12 cellular contexts compared by ENCODE assay signal in genomic region chr1:24189528-24189927, GRCh38. TPM values are rescaled to one million over a fixed set of nuclear protein-coding genes. Genes with fewer than 3 reads are reported as not detected.
DNase-seq lines count a peak whose midpoint lies in the region; ATAC-seq and TF ChIP-seq lines count a peak whose summit lies in the region.
"Had no signal": no experiment of that assay in that cellular context is flagged by ENCODE, and none has a peak within 500 bp of the region (broad histone marks: within the 10 kb centered on the region; RNA-seq: fewer than 3 reads in every experiment).

No MANE protein-coding gene starts in this region.

- H3K4me3 ChIP-seq in heart left ventricle = no peak overlapping the region
- H3K4me3 ChIP-seq: sigmoid colon had no signal

- ATAC-seq in HG02943 (IDR thresholded peaks at IDR 0.05; ENCODE audit: low read depth, unreplicated experiment) = peak; percentile 40
- peak; percentile 18 for ATAC-seq in activated B cell treated with CpG ODN at 0.5 μM for 24 hours (ENCODE audit: low read depth)
- no peak for ATAC-seq in HG03521 (IDR thresholded peaks at IDR 0.05; ENCODE audit: unreplicated experiment)
- no peak for ATAC-seq in heart left ventricle
- ATAC-seq in HG03139 (IDR thresholded peaks at IDR 0.05; ENCODE audit: unreplicated experiment) = no peak

- H3K9me3 Mint-ChIP-seq in activated B cell treated with CpG ODN at 0.5 μM for 24 hours (no peaks in the 10 kb centered on the region), nephron (no peaks in the 10 kb centered on the region)

- H3K27me3 Mint-ChIP-seq in activated B cell treated with CpG ODN at 0.5 μM for 24 hours = no peaks in the 10 kb centered on the region
- H3K27me3 Mint-ChIP-seq in nephron (ENCODE audit: low read depth) = peaks cover 60% of the 10 kb centered on the region

- H3K4me1 Mint-ChIP-seq in activated B cell treated with CpG ODN at 0.5 μM for 24 hours (peaks cover 84% of the 10 kb centered on the region), nephron (peaks cover 42% of the 10 kb centered on the region)

- no peaks in the 10 kb centered on the region for H3K36me3 ChIP-seq in heart left ventricle
- H3K36me3 ChIP-seq: sigmoid colon had no signal

- POLR2A ChIA-PET in activated B cell treated with CpG ODN at 0.5 μM for 24 hours (lab: Charles Lee) = interaction anchor here (0.5 to 8.7 kb wide), 26 partner anchors 10 to 1043 kb away, joined by 3 to 96 read pairs (median 6); partner anchors contain the start of genes CLIC4, CNR2, HNRNPR and RCAN3

- intact Hi-C loops in activated B cell treated with CpG ODN at 0.5 μM for 24 hours (cut with micrococcal nuclease) = loop anchor here (2.0 to 5.0 kb wide), 2 partner anchors 133 to 843 kb away; no protein-coding TSS in a partner anchor
- intact Hi-C loops in heart left ventricle (cut with DNase I) = loop anchor here in 1 of 10 donors (5.0 kb wide), 1 partner anchor 117 kb away; no protein-coding TSS in a partner anchor

- peaks cover 0 to 28% (median 5%) of the 10 kb centered on the region in 9 donors for H3K27me3 ChIP-seq in heart left ventricle

- H3K4me3 Mint-ChIP-seq in activated B cell treated with CpG ODN at 0.5 μM for 24 hours (peak overlapping the region; percentile 79), nephron (peak overlapping the region; percentile 25 to 53 (median 46))

- TF ChIP-seq POLR2A in heart left ventricle (IDR thresholded peaks at IDR 0.05) = no peak

- peaks cover 5% of the 10 kb centered on the region for H3K36me3 Mint-ChIP-seq in activated B cell treated with CpG ODN at 0.5 μM for 24 hours (ENCODE audit: low read depth)
- no peaks in the 10 kb centered on the region for H3K36me3 Mint-ChIP-seq in nephron (ENCODE audit: low read depth)

- H3K4me1 ChIP-seq in heart left ventricle = peaks cover 0 to 45% (median 8%) of the 10 kb centered on the region in 12 donors

- no peak for TF ChIP-seq CTCF in GM10266 (IDR thresholded peaks at IDR 0.05; ENCODE audit: control insufficient read depth, insufficient read depth, low read depth, missing control alignments)
- TF ChIP-seq CTCF in activated B cell treated with CpG ODN at 0.5 μM for 24 hours (IDR thresholded peaks at IDR 0.05) = no peak
- TF ChIP-seq CTCF in nephron (IDR thresholded peaks at IDR 0.05; ENCODE audit: unreplicated experiment in 3 of 3) = no peak
- TF ChIP-seq CTCF in heart left ventricle (IDR thresholded peaks at IDR 0.05) = no peak

- peak overlapping the region in 1 of 12 donors; percentile 67 for H3K27ac ChIP-seq in heart left ventricle
- H3K27ac ChIP-seq: sigmoid colon had no signal

- CTCF ChIA-PET in activated B cell treated with CpG ODN at 0.5 μM for 24 hours (lab: Charles Lee) = interaction anchor here (0.9 to 7.2 kb wide), 7 partner anchors 10 to 453 kb away, joined by 3 to 57 read pairs (median 17); no protein-coding TSS in a partner anchor

- 84 to 89% (median 86%) methylated on average over 7 of the region's 7 CpGs for WGBS in heart left ventricle, 4 donors

- peak; percentile 55 for DNase-seq in GM10266 (ENCODE audit: extremely low spot score)
- peak; percentile 50 for DNase-seq in activated B cell treated with CpG ODN at 0.5 μM for 24 hours
- no peak for DNase-seq in heart left ventricle
- DNase-seq in cortex of kidney (lab: John Stamatoyannopoulos, UW) = no peak
- DNase-seq: NCI-H2171 treated with DMSO at 0.1 percent for 48 hours, sigmoid colon, T1000 had no signal

- no peaks in the 10 kb centered on the region for H3K9me3 ChIP-seq in heart left ventricle
- H3K9me3 ChIP-seq: sigmoid colon had no signal

- peak overlapping the region; percentile 98 for H3K27ac Mint-ChIP-seq in activated B cell treated with CpG ODN at 0.5 μM for 24 hours
- H3K27ac Mint-ChIP-seq in nephron = peak overlapping the region in 1 of 3 experiments; percentile 28

RNA-seq across cellular contexts. Expression of gene IFNLR1, which starts 2.4 kb away (rescaled TPM):
- total RNA-seq in activated B cell treated with CpG ODN at 0.5 μM for 24 hours = 38.6 and 39.2 TPM in 2 replicates
- 1 to 10 TPM; 1.9 to 3.4 (median 2.7) TPM for total RNA-seq in heart left ventricle
- 1 to 10 TPM in 1 of 2 donors, under 1 TPM in 1; 0.99 to 1.5 TPM for polyA plus RNA-seq in heart left ventricle

RNA-seq across cellular contexts. Expression of gene IL22RA1, which starts 46.6 kb away (rescaled TPM):
- total RNA-seq in activated B cell treated with CpG ODN at 0.5 μM for 24 hours (0.09 TPM in 1 of 2 replicates, not detected in the other), heart left ventricle (1 to 10 TPM in 1 of 9 donors, under 1 TPM in 5, not detected in 3; 0.19 to 1.3 (median 0.49) TPM)
- under 1 TPM; 0.04 to 0.12 TPM for polyA plus RNA-seq in heart left ventricle
- total RNA-seq: Daoy had no signal

Comparison
In these comparisons a context has a peak if more than half of its experiments do, and no peak if none do; other contexts are left out.
1. DNase-seq: peak in GM10266 (single experiment) and activated B cell treated with CpG ODN at 0.5 μM for 24 hours (single experiment); none in heart left ventricle (0 of 5) and cortex of kidney (single experiment).
2. ATAC-seq: peak in HG02943 (single experiment) and activated B cell treated with CpG ODN at 0.5 μM for 24 hours (single experiment); none in HG03521 (single experiment), heart left ventricle (0 of 4) and HG03139 (single experiment).